16 cellular contexts compared by ENCODE assay signal in the genomic region with DNA sequence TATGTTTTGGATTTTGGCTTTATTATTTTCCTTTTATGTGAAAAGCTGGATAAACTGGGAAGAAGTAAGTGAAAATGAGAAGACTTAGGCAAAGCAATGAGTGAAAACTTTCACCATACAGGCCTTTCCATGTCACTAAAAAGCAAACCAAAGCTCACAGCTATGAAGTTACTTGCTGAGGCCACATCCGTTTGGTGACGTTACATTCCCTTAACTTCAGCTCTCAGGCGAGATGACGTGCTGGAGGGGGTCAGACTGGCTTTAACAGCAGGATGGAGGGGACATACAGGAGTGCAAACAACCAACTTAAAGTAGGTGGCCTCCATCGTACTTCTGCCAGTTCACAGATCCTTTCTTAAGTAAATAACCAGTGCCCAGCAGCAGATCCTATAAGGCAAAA.
DNase-seq lines count a peak whose midpoint lies in the region; ATAC-seq, FAIRE-seq and TF ChIP-seq lines count a peak whose summit lies in the region.
"Had no signal": no experiment of that assay in that cellular context is flagged by ENCODE, and none has a peak within 500 bp of the region (broad histone marks: within the 10 kb centered on the region; RNA-seq: fewer than 3 reads in every experiment).

No MANE protein-coding gene starts in this region.

- no peaks in the 10 kb centered on the region for H4K20me1 ChIP-seq in endothelial cell of umbilical vein (replicated peaks; ENCODE audit: control insufficient read depth, extremely low read depth, insufficient read depth, low read length)
- no peaks in the 10 kb centered on the region for H4K20me1 ChIP-seq in H9 (ENCODE audit: control insufficient read depth, insufficient read depth, insufficient read length)
- H4K20me1 ChIP-seq: BLaER1 treated with 17β-estradiol and CSF1 and Interleukin-3, amounts not matched to agents 10 nM and 100 nM had no signal

- H3K9ac ChIP-seq in endothelial cell of umbilical vein (replicated peaks; ENCODE audit: extremely low read depth, insufficient read depth, low read length): no peak overlapping the region
- no peak overlapping the region for H3K9ac ChIP-seq in mesenchymal stem cell (ENCODE audit: low read length)
- no peak overlapping the region for H3K9ac ChIP-seq in H9 (ENCODE audit: extremely low read depth, insufficient read length, low read length)
- H3K9ac ChIP-seq: BLaER1 treated with 17β-estradiol and CSF1 and Interleukin-3, amounts not matched to agents 10 nM and 100 nM had no signal

- H3K27me3 Mint-ChIP-seq in natural killer cell treated with Interleukin-12 subunit alpha and Interleukin-12 subunit beta and Interleukin-15 and Interleukin-18, amount 100 ng/mL, for 72 hours: peaks cover 4 to 23% of the 10 kb centered on the region in 2 donors
- no peaks in the 10 kb centered on the region; the same call in 1 of the 2 replicates for H3K27me3 Mint-ChIP-seq in H9 (ENCODE audit: low read depth)

- intact Hi-C loops in endothelial cell of umbilical vein (cut with micrococcal nuclease): no loop called here

- H3K36me3 ChIP-seq in SJSA1 (no peaks in the 10 kb centered on the region), endothelial cell of umbilical vein (ENCODE audit: control insufficient read depth in 2 of 2, extremely low read depth in 1 of 2, insufficient read depth in 2 of 2, low read length in 2 of 2) (no peaks in the 10 kb centered on the region), mesenchymal stem cell (ENCODE audit: control insufficient read depth in 1 of 2, insufficient read depth in 2 of 2, low read depth in 1 of 2, low read length in 2 of 2) (no peaks in the 10 kb centered on the region)
- H3K36me3 ChIP-seq: BLaER1 treated with 17β-estradiol and CSF1 and Interleukin-3, amounts not matched to agents 10 nM and 100 nM had no signal

- no peaks in the 10 kb centered on the region for H3K9me1 ChIP-seq in endothelial cell of umbilical vein (replicated peaks; ENCODE audit: control insufficient read depth, extremely low read depth, insufficient read depth, low read length)

- H2AFZ ChIP-seq in endothelial cell of umbilical vein (ENCODE audit: low read depth, low read length) (peak overlapping the region; percentile 66), mesenchymal stem cell (ENCODE audit: low read depth, low read length) (peak overlapping the region; percentile 84), H9 (ENCODE audit: low read length) (no peak overlapping the region)

- no peak overlapping the region for H3T11ph ChIP-seq in H9 (ENCODE audit: low read length)

- no peaks in the 10 kb centered on the region for H3K36me3 Mint-ChIP-seq in natural killer cell treated with Interleukin-12 subunit alpha and Interleukin-12 subunit beta and Interleukin-15 and Interleukin-18, amount 100 ng/mL, for 72 hours
- no peaks in the 10 kb centered on the region; a peak in 1 of 7 replicates for H3K36me3 Mint-ChIP-seq in H9 (ENCODE audit: insufficient read depth in 1 of 3, low read depth in 3 of 3)
- H3K36me3 Mint-ChIP-seq: IgD-negative memory B cell had no signal

- H2BK12ac ChIP-seq in mesenchymal stem cell (ENCODE audit: low read length in 2 of 2) (peak overlapping the region in 1 of 2 experiments; percentile 97), H9 (ENCODE audit: insufficient read length, low read depth, low read length) (no peak overlapping the region)

- no peak overlapping the region for H3K27ac Mint-ChIP-seq in natural killer cell treated with Interleukin-12 subunit alpha and Interleukin-12 subunit beta and Interleukin-15 and Interleukin-18, amount 100 ng/mL, for 72 hours
- no peak overlapping the region for H3K27ac Mint-ChIP-seq in H9
- H3K27ac Mint-ChIP-seq: IgD-negative memory B cell had no signal

- H2BK5ac ChIP-seq in mesenchymal stem cell (ENCODE audit: low read depth, low read length, poor library complexity, severe bottlenecking) (no peak overlapping the region), H9 (ENCODE audit: insufficient read length, low read length) (no peak overlapping the region)

- TF ChIP-seq POLR2A in endothelial cell of umbilical vein (IDR thresholded peaks at IDR 0.05; ENCODE audit: low read depth, low read length): no peak

- no peaks in the 10 kb centered on the region for H3K27me3 ChIP-seq in SJSA1 (replicated peaks)
- H3K27me3 ChIP-seq in endothelial cell of umbilical vein (ENCODE audit: control insufficient read depth in 2 of 2, insufficient read depth in 2 of 2, low read length in 2 of 2): no peaks in the 10 kb centered on the region
- H3K27me3 ChIP-seq in mesenchymal stem cell (ENCODE audit: control insufficient read depth in 1 of 2, insufficient read depth in 1 of 2, low read length in 2 of 2): no peaks in the 10 kb centered on the region
- H3K27me3 ChIP-seq in H9 (ENCODE audit: insufficient read depth, low read length): no peaks in the 10 kb centered on the region
- H3K27me3 ChIP-seq: BLaER1 treated with 17β-estradiol and CSF1 and Interleukin-3, amounts not matched to agents 10 nM and 100 nM had no signal

- H3K9me3 Mint-ChIP-seq in natural killer cell treated with Interleukin-12 subunit alpha and Interleukin-12 subunit beta and Interleukin-15 and Interleukin-18, amount 100 ng/mL, for 72 hours: no peaks in the 10 kb centered on the region
- no peaks in the 10 kb centered on the region for H3K9me3 Mint-ChIP-seq in H9
- H3K9me3 Mint-ChIP-seq: IgD-negative memory B cell had no signal

- no peak overlapping the region for H2BK20ac ChIP-seq in H9 (ENCODE audit: low read depth, low read length, poor library complexity, severe bottlenecking)

- H2AK5ac ChIP-seq in mesenchymal stem cell (ENCODE audit: low read length, severe bottlenecking) (no peak overlapping the region), H9 (ENCODE audit: insufficient read length, low read length) (no peak overlapping the region)

- DNase-seq in SJSA1 (ENCODE audit: low read depth in 1 of 2, low spot score in 2 of 2): peak; percentile 90 to 91
- no peak for DNase-seq in endothelial cell of umbilical vein (ENCODE audit: low read depth, low spot score)
- peak; percentile 85 for DNase-seq in mesenchymal stem cell
- DNase-seq in DMS53 (lab: John Stamatoyannopoulos, UW): no peak
- no peak for DNase-seq in natural killer cell treated with Interleukin-12 subunit alpha and Interleukin-12 subunit beta and Interleukin-15 and Interleukin-18, amount 100 ng/mL, for 72 hours (ENCODE audit: low spot score)
- no peak for DNase-seq in H9
- DNase-seq in NCI-H446 treated with DMSO at 0.1 percent for 48 hours (lab: John Stamatoyannopoulos, UW): no peak
- DNase-seq: H7, MV-4-11, NCI-H1417 treated with DMSO at 0.1 percent for 48 hours, NCI-H2029 treated with DMSO at 0.1 percent for 48 hours, NCI-H510A treated with DMSO at 0.1 percent for 48 hours, SIG-M5 had no signal

- no peak overlapping the region for H3K56ac ChIP-seq in H9 (ENCODE audit: insufficient read length, low read depth, low read length)

- BruUV-seq in endothelial cell of umbilical vein (replicated peaks; lab: Mats Ljungman, UMichigan): no TSS peak

- no peak overlapping the region for H2BK120ac ChIP-seq in mesenchymal stem cell (ENCODE audit: low read depth, low read length)
- no peak overlapping the region for H2BK120ac ChIP-seq in H9 (ENCODE audit: low read depth, low read length, poor library complexity, severe bottlenecking)

- H3K27ac ChIP-seq in SJSA1 (peak overlapping the region; percentile 97), endothelial cell of umbilical vein (ENCODE audit: insufficient read depth, low read depth, low read length) (peak overlapping the region; percentile 37), mesenchymal stem cell (ENCODE audit: low read length, poor library complexity, severe bottlenecking) (no peak overlapping the region), H9 (ENCODE audit: insufficient read length, low read depth, low read length) (no peak overlapping the region)
- H3K27ac ChIP-seq: BLaER1 treated with 17β-estradiol and CSF1 and Interleukin-3, amounts not matched to agents 10 nM and 100 nM had no signal

- H3K18ac ChIP-seq in mesenchymal stem cell (ENCODE audit: low read depth in 1 of 2, low read length in 2 of 2) (peak overlapping the region in 1 of 2 experiments; percentile 94), H9 (ENCODE audit: insufficient read length, low read depth, low read length) (no peak overlapping the region)

- H3K4me3 ChIP-seq in SJSA1 (no peak overlapping the region), endothelial cell of umbilical vein (replicated peaks in 1 of 3; ENCODE audit: insufficient read depth in 1 of 3, low read depth in 1 of 3, low read length in 3 of 3) (no peak overlapping the region), mesenchymal stem cell (ENCODE audit: insufficient read depth in 1 of 2, low read depth in 1 of 2, low read length in 2 of 2) (no peak overlapping the region)
- H3K4me3 ChIP-seq: BLaER1 treated with 17β-estradiol and CSF1 and Interleukin-3, amounts not matched to agents 10 nM and 100 nM had no signal

- no peak overlapping the region for H4K91ac ChIP-seq in mesenchymal stem cell (ENCODE audit: low read length)
- H4K91ac ChIP-seq in H9 (ENCODE audit: insufficient read length, low read depth, low read length): no peak overlapping the region

- H2BK15ac ChIP-seq in mesenchymal stem cell (ENCODE audit: low read depth, poor library complexity, severe bottlenecking) (peak overlapping the region; percentile 1), H9 (ENCODE audit: low read depth, low read length) (no peak overlapping the region)

- WGBS in mesenchymal stem cell: 44% methylated on average over 4 of the region's 5 CpGs
- WGBS in H9 (ENCODE audit: extremely low coverage, insufficient read length, low lambda C conversion rate): no CpG with 5 or more reads among the region's 5 CpGs

- H3K14ac ChIP-seq in mesenchymal stem cell (ENCODE audit: low read length in 2 of 2) (peak overlapping the region in 1 of 2 experiments; percentile 82), H9 (ENCODE audit: insufficient read depth, low read length) (no peak overlapping the region)

- H3K4me2 ChIP-seq in endothelial cell of umbilical vein (ENCODE audit: insufficient read depth, low read length): peak overlapping the region; percentile 21
- no peak overlapping the region for H3K4me2 ChIP-seq in mesenchymal stem cell (ENCODE audit: low read length, poor library complexity, severe bottlenecking)
- H3K4me2 ChIP-seq in H9 (ENCODE audit: insufficient read depth, insufficient read length, low read length): no peak overlapping the region
- H3K4me2 ChIP-seq: BLaER1 treated with 17β-estradiol and CSF1 and Interleukin-3, amounts not matched to agents 10 nM and 100 nM had no signal

- POLR2A ChIA-PET in endothelial cell of umbilical vein (lab: Charles Lee): no interaction called here

- no peak overlapping the region for H3K4me3 Mint-ChIP-seq in natural killer cell treated with Interleukin-12 subunit alpha and Interleukin-12 subunit beta and Interleukin-15 and Interleukin-18, amount 100 ng/mL, for 72 hours
- H3K4me3 Mint-ChIP-seq in H9: no peak overlapping the region
- H3K4me3 Mint-ChIP-seq: IgD-negative memory B cell had no signal

- H4K8ac ChIP-seq in mesenchymal stem cell (ENCODE audit: low read length): peak overlapping the region; percentile 69
- no peak overlapping the region for H4K8ac ChIP-seq in H9 (replicated peaks; ENCODE audit: insufficient read length, low read depth, low read length)

- no peak overlapping the region for H3K4ac ChIP-seq in mesenchymal stem cell (ENCODE audit: low read depth in 1 of 2, low read length in 2 of 2)
- no peak overlapping the region for H3K4ac ChIP-seq in H9 (ENCODE audit: low read depth, low read length)

- H3K23ac ChIP-seq in mesenchymal stem cell (ENCODE audit: low read length in 2 of 2): no peak overlapping the region
- H3K23ac ChIP-seq in H9 (ENCODE audit: insufficient read length, low read depth, low read length): no peak overlapping the region

- no peak for FAIRE-seq in endothelial cell of umbilical vein (lab: Jason Lieb, UNC)
- FAIRE-seq: RCC 7860 had no signal

- H3K4me1 ChIP-seq in SJSA1 (replicated peaks): peaks cover 95% of the 10 kb centered on the region
- peaks cover 45% of the 10 kb centered on the region for H3K4me1 ChIP-seq in endothelial cell of umbilical vein (ENCODE audit: control insufficient read depth, extremely low read depth, insufficient read depth, low read length)
- peaks cover 11% of the 10 kb centered on the region for H3K4me1 ChIP-seq in mesenchymal stem cell (ENCODE audit: control insufficient read depth, insufficient read depth, low read depth, low read length)
- no peaks in the 10 kb centered on the region for H3K4me1 ChIP-seq in H9 (ENCODE audit: insufficient read depth, low read length)

- H3K23me2 ChIP-seq in H9 (ENCODE audit: insufficient read length, low read depth, low read length, poor library complexity, severe bottlenecking): no peaks in the 10 kb centered on the region

- no peak for TF ChIP-seq CTCF in endothelial cell of umbilical vein (IDR thresholded peaks at IDR 0.05; ENCODE audit: extremely low read depth in 1 of 2, insufficient read depth in 1 of 2, low read depth in 1 of 2, low read length in 2 of 2)
- no peak for TF ChIP-seq CTCF in H9 (conservative IDR thresholded peaks at IDR 0.05)

- H3K79me1 ChIP-seq in mesenchymal stem cell (replicated peaks; ENCODE audit: low read length, poor library complexity, severe bottlenecking) (no peaks in the 10 kb centered on the region), H9 (ENCODE audit: insufficient read depth, low read depth, low read length, poor library complexity, severe bottlenecking) (no peaks in the 10 kb centered on the region)

- ATAC-seq in natural killer cell treated with Interleukin-12 subunit alpha and Interleukin-12 subunit beta and Interleukin-15 and Interleukin-18, amount 100 ng/mL, for 72 hours: no peak

- H4K5ac ChIP-seq in H9 (ENCODE audit: insufficient read length, low read depth, low read length): no peak overlapping the region

- no peaks in the 10 kb centered on the region for H3K79me2 ChIP-seq in endothelial cell of umbilical vein (ENCODE audit: control insufficient read depth, insufficient read depth, low read length)
- no peaks in the 10 kb centered on the region for H3K79me2 ChIP-seq in H9 (ENCODE audit: insufficient read depth, low read length)

- H3K4me1 Mint-ChIP-seq in natural killer cell treated with Interleukin-12 subunit alpha and Interleukin-12 subunit beta and Interleukin-15 and Interleukin-18, amount 100 ng/mL, for 72 hours (ENCODE audit: low read depth in 2 of 2): peaks cover 0 to 4% of the 10 kb centered on the region in 2 donors
- peaks cover 21 to 43% of the 10 kb centered on the region in 2 experiments for H3K4me1 Mint-ChIP-seq in H9

- dilution Hi-C loops in endothelial cell of umbilical vein (cut with MboI; ENCODE audit: extremely low pct_ligation_motif_present, low sequenced_read_pairs): no loop called here

- CTCF ChIA-PET in endothelial cell of umbilical vein (lab: Charles Lee): no interaction called here

- H3K9me3 ChIP-seq in SJSA1 (replicated peaks): no peaks in the 10 kb centered on the region
- H3K9me3 ChIP-seq in endothelial cell of umbilical vein (replicated peaks; ENCODE audit: control insufficient read depth, insufficient read depth, low read length): no peaks in the 10 kb centered on the region
- H3K9me3 ChIP-seq in mesenchymal stem cell (ENCODE audit: control insufficient read depth, low read length): no peaks in the 10 kb centered on the region
- no peaks in the 10 kb centered on the region for H3K9me3 ChIP-seq in H9 (ENCODE audit: control insufficient read depth, low read depth, low read length)

Comparison
In these comparisons a context has a peak if more than half of its experiments do, and no peak if none do; other contexts are left out.
1. DNase-seq: peak in SJSA1 (2 of 2) and mesenchymal stem cell (single experiment); none in endothelial cell of umbilical vein (single experiment), DMS53 (single experiment), natural killer cell treated with Interleukin-12 subunit alpha and Interleukin-12 subunit beta and Interleukin-15 and Interleukin-18, amount 100 ng/mL, for 72 hours (single experiment), H9 (single experiment) and NCI-H446 treated with DMSO at 0.1 percent for 48 hours (single experiment).
2. H3K27ac ChIP-seq: peak in SJSA1 (single experiment) and endothelial cell of umbilical vein (single experiment); none in mesenchymal stem cell (single experiment) and H9 (single experiment).